In the genomic region with DNA sequence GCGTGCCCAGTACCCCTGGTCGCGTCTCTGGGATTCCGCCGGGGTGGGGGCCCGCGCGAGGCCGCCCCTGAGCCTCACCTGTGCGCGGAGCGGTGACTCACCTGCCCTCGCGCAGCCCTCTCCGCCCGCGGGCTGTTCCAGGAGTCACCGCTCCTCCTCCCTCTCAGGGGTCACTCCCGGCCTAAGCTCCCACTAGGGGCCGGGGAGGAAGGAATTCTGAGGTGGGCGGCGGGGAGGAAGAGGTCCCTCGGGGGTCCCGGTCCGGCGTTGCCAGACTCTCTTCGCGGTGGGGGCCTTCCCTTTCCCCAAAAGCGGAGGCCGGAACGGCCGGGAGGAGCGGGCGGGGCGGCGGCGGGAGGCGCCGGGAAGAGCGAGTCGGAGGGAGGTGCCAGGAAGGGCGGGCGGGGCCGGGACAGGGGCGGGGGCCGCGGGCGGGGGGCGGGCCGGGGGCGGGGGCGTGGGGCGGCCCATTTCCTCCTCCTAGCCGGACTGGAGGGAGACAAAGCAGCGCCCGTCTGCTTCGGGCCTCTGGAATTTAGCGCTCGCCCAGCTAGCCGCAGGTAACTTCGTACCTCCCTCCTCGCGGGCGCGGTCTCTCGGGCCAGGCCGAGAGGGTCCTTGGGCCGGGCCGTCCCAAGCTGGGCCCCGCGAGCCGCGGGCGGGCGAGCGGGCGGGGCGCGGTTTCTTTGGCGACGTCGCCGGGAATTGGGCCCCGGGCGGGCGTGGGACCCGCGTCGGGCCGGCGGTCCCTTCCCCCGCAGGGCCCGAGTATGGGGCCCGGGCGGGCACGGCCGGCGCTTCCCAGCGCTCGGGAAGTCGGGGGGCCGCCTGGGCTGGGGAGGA, we compare ENCODE assay signal across 8 cellular contexts. TPM values are rescaled to one million over a fixed set of nuclear protein-coding genes. Genes with fewer than 3 reads are reported as not detected.
A peak's percentile ranks its signal among the peaks of the same experiment; 100 is the strongest.
DNase-seq lines count a peak whose midpoint lies in the region; ATAC-seq and TF ChIP-seq lines count a peak whose summit lies in the region.

A gene with protein sequence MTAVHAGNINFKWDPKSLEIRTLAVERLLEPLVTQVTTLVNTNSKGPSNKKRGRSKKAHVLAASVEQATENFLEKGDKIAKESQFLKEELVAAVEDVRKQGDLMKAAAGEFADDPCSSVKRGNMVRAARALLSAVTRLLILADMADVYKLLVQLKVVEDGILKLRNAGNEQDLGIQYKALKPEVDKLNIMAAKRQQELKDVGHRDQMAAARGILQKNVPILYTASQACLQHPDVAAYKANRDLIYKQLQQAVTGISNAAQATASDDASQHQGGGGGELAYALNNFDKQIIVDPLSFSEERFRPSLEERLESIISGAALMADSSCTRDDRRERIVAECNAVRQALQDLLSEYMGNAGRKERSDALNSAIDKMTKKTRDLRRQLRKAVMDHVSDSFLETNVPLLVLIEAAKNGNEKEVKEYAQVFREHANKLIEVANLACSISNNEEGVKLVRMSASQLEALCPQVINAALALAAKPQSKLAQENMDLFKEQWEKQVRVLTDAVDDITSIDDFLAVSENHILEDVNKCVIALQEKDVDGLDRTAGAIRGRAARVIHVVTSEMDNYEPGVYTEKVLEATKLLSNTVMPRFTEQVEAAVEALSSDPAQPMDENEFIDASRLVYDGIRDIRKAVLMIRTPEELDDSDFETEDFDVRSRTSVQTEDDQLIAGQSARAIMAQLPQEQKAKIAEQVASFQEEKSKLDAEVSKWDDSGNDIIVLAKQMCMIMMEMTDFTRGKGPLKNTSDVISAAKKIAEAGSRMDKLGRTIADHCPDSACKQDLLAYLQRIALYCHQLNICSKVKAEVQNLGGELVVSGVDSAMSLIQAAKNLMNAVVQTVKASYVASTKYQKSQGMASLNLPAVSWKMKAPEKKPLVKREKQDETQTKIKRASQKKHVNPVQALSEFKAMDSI (plus strand): TSS at position 475 of the 843 bp plus-strand sequence. CDS start 28,500 bp downstream, outside the sequence.

- CTCF ChIA-PET in T-cell (lab: Charles Lee) = interaction anchor here in 1 of 2 donors (0.7 kb wide), 3 partner anchors 12 to 173 kb away, joined by 3 to 4 read pairs (median 4); no protein-coding TSS in a partner anchor

- peak within 1 kb of the TSS; percentile 44 to 100 (median 98) for H3K4me3 ChIP-seq in heart right ventricle
- H3K4me3 ChIP-seq in upper lobe of right lung = peak within 1 kb of the TSS; percentile 91

- in situ Hi-C loops in KBM-7 (cut with MboI; ENCODE audit: low pct_unique_long_range_greater_than_20kb, low sequenced_read_pairs) = no loop called here

- H3K4me1 Mint-ChIP-seq in CD14-positive monocyte = peaks cover 27% of the 10 kb centered on the region
- H3K4me1 Mint-ChIP-seq in T-cell = peaks cover 12 to 27% (median 21%) of the 10 kb centered on the region in 3 donors
- H3K4me1 Mint-ChIP-seq in progenitor cell of endocrine pancreas (ENCODE audit: low read depth) = peaks cover 20% of the 10 kb centered on the region

- TF ChIP-seq CTCF in CD14-positive monocyte (IDR thresholded peaks at IDR 0.05) (peak; percentile 2), heart right ventricle (IDR thresholded peaks at IDR 0.05) (no peak), progenitor cell of endocrine pancreas (IDR thresholded peaks at IDR 0.05; ENCODE audit: unreplicated experiment) (peak; percentile 8), upper lobe of right lung (IDR thresholded peaks at IDR 0.05) (no peak)

- H3K4me1 ChIP-seq in heart right ventricle (peaks cover 10 to 47% (median 39%) of the 10 kb centered on the region in 9 donors), upper lobe of right lung (peaks cover 12% of the 10 kb centered on the region)

- POLR2A ChIA-PET in T-cell (lab: Charles Lee) = no interaction called here

- H3K36me3 ChIP-seq in heart right ventricle (peaks cover 0 to 27% (median 2%) of the 10 kb centered on the region in 9 donors), upper lobe of right lung (peaks cover 8% of the 10 kb centered on the region)

- WGBS in heart right ventricle, 2 donors = 0% methylated on average over 48 to 89 of the region's 102 CpGs

- H3K36me3 Mint-ChIP-seq in CD14-positive monocyte (peaks cover 19 to 32% of the 10 kb centered on the region in 2 donors), T-cell (peaks cover 4% of the 10 kb centered on the region), progenitor cell of endocrine pancreas (ENCODE audit: insufficient read depth) (peaks cover 24% of the 10 kb centered on the region)

- DNase-seq in CD14-positive monocyte (ENCODE audit: low spot score) = peak; percentile 48
- DNase-seq in KBM-7 = peak; percentile 60
- DNase-seq in T-cell = peak in 24 of 34 experiments; percentile 2 to 61 (median 15)
- DNase-seq in amniotic stem cell (lab: John Stamatoyannopoulos, UW) = peak; percentile 27
- peak; percentile 83 to 88 for DNase-seq in heart right ventricle
- peak; percentile 75 for DNase-seq in progenitor cell of endocrine pancreas (ENCODE audit: low spot score, unreplicated experiment)
- DNase-seq in upper lobe of right lung = peak; percentile 91

- H3K4me3 Mint-ChIP-seq in CD14-positive monocyte (peak within 1 kb of the TSS; percentile 85 to 90), T-cell (peak within 1 kb of the TSS; percentile 67 to 81 (median 79)), progenitor cell of endocrine pancreas (ENCODE audit: low read depth) (peak within 1 kb of the TSS; percentile 81)

- peak within 1 kb of the TSS; percentile 96 to 100 (median 100) for H3K27ac ChIP-seq in heart right ventricle
- H3K27ac ChIP-seq in upper lobe of right lung = peak within 1 kb of the TSS; percentile 99

- H3K27ac Mint-ChIP-seq in CD14-positive monocyte (peak within 1 kb of the TSS; percentile 51 to 91 (median 86)), T-cell (peak within 1 kb of the TSS; percentile 12 to 16), progenitor cell of endocrine pancreas (peak within 1 kb of the TSS; percentile 98)

- H3K9me3 ChIP-seq in heart right ventricle = peaks cover 0 to 6% (median 0%) of the 10 kb centered on the region in 11 donors
- H3K9me3 ChIP-seq in upper lobe of right lung = no peaks in the 10 kb centered on the region

- ATAC-seq in GM19455 (IDR thresholded peaks at IDR 0.05; ENCODE audit: unreplicated experiment) (peak; percentile 56), T-cell (replicated peaks in 1 of 4) (peak; percentile 69 to 81 (median 72)), heart right ventricle (peak; percentile 80 to 89 (median 82)), upper lobe of right lung (peak; percentile 90)

- intact Hi-C loops in CD14-positive monocyte (cut with micrococcal nuclease) = no loop called here
- intact Hi-C loops in heart right ventricle (cut with DNase I) = loop anchor here in 5 of 10 donors (5.0 to 10.0 kb wide), 7 partner anchors 98 to 512 kb away; a partner anchor contains a TSS
- intact Hi-C loops in upper lobe of right lung (cut with DNase I) = no loop called here

- H3K9me3 Mint-ChIP-seq in CD14-positive monocyte (peaks cover 0 to 2% (median under 1%) of the 10 kb centered on the region in 7 donors), T-cell (no peaks in the 10 kb centered on the region), progenitor cell of endocrine pancreas (ENCODE audit: low read depth) (peaks cover 16% of the 10 kb centered on the region)

- H3K27me3 ChIP-seq in heart right ventricle = no peaks in the 10 kb centered on the region
- H3K27me3 ChIP-seq in upper lobe of right lung = no peaks in the 10 kb centered on the region

- H3K27me3 Mint-ChIP-seq in CD14-positive monocyte (ENCODE audit: low read depth in 3 of 3) (peaks cover 2 to 24% (median 8%) of the 10 kb centered on the region in 3 donors), T-cell (peaks cover 32 to 36% of the 10 kb centered on the region in 2 donors), progenitor cell of endocrine pancreas (no peaks in the 10 kb centered on the region)

RNA-seq across cellular contexts. Expression of the gene that starts here (rescaled TPM):
- polyA plus RNA-seq in CD14-positive monocyte (10 to 100 TPM; 56.6 to 84.5 TPM), heart right ventricle (100 to 1,000 TPM; 128 to 213 TPM)
- total RNA-seq in T-cell (10 to 100 TPM; 13.5 to 33.3 (median 18.5) TPM), heart right ventricle (100 to 1,000 TPM; 337 to 416 (median 382) TPM), progenitor cell of endocrine pancreas (384 and 394 TPM in 2 replicates), upper lobe of right lung (362 TPM)

Comparison
In these comparisons a context has a peak if more than half of its experiments do, and no peak if none do; other contexts are left out.
1. Peak in every context shown above with its lines: DNase-seq, ATAC-seq, H3K4me3 ChIP-seq and H3K27ac ChIP-seq.
2. RNA of the gene that starts here (total RNA-seq): 384 to 394 TPM in progenitor cell of endocrine pancreas, 337 to 416 TPM in heart right ventricle and 362 TPM in upper lobe of right lung (single experiment); 13.5 to 33.3 TPM in T-cell; every median in the first group is over 4 times any median in the second.
3. DNase-seq: peak in every context shown above with its lines; median percentile 91 in upper lobe of right lung; 86 in heart right ventricle; 75 in progenitor cell of endocrine pancreas; 60 in KBM-7; 48 in CD14-positive monocyte; 27 in amniotic stem cell; 15 in T-cell.
4. H3K27ac Mint-ChIP-seq: peak in every context shown above with its lines; median percentile 98 in progenitor cell of endocrine pancreas; 86 in CD14-positive monocyte; 14 in T-cell.
5. CTCF ChIP-seq: peak in CD14-positive monocyte (single experiment) and progenitor cell of endocrine pancreas (single experiment); none in heart right ventricle (0 of 9) and upper lobe of right lung (single experiment).